ENCODE assay signal across 1 cellular context in the genomic region with DNA sequence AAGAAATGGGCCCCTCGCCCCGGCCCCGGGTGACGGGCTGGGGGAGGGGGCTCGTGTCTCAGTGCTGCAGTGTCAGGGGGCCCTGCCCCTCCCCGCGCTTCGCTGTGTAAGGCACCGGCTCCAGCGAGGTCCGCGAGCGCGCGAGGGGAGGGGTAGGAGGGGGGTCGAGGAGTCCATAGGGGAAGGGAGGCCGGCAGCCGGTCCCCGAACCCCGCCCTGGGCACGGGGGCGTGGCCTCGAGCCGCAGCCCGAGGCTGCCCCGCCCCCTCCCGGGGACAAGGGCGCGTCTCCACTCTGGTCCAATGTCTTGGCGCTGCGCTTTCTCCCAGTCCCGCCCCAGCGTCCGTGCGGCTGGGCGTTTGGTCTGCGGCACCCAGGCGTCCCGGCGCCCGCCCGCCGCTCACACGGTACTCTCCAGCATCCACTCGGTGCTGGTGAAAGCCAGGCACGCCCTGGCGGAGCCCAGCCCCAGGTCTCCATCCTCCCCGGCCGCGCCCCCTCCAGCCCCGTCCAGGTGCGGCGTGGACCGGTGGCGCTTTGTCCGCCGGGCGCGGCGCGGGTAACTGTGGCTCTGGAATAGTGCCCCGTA.
TF ChIP-seq lines count a peak whose summit lies in the region.

No MANE protein-coding gene starts in this region.

TF ChIP-seq in HEK293, 187 proteins besides CTCF, POLR2A, EP300 and RAD21 (continued from another document):
- TF ChIP-seq, protein P1, sequence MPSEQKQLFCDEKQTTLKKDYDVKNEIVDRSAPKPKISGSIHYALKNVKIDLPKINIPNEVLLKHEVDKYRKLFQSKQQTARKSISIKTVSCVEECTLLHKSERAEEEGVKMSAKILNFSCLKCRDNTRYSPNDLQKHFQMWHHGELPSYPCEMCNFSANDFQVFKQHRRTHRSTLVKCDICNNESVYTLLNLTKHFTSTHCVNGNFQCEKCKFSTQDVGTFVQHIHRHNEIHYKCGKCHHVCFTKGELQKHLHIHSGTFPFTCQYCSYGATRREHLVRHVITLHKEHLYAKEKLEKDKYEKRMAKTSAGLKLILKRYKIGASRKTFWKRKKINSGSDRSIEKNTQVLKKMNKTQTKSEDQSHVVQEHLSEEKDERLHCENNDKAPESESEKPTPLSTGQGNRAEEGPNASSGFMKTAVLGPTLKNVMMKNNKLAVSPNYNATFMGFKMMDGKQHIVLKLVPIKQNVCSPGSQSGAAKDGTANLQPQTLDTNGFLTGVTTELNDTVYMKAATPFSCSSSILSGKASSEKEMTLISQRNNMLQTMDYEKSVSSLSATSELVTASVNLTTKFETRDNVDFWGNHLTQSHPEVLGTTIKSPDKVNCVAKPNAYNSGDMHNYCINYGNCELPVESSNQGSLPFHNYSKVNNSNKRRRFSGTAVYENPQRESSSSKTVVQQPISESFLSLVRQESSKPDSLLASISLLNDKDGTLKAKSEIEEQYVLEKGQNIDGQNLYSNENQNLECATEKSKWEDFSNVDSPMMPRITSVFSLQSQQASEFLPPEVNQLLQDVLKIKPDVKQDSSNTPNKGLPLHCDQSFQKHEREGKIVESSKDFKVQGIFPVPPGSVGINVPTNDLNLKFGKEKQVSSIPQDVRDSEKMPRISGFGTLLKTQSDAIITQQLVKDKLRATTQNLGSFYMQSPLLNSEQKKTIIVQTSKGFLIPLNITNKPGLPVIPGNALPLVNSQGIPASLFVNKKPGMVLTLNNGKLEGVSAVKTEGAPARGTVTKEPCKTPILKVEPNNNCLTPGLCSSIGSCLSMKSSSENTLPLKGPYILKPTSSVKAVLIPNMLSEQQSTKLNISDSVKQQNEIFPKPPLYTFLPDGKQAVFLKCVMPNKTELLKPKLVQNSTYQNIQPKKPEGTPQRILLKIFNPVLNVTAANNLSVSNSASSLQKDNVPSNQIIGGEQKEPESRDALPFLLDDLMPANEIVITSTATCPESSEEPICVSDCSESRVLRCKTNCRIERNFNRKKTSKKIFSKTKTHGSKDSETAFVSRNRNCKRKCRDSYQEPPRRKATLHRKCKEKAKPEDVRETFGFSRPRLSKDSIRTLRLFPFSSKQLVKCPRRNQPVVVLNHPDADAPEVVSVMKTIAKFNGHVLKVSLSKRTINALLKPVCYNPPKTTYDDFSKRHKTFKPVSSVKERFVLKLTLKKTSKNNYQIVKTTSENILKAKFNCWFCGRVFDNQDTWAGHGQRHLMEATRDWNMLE (tag by site-specific recombination; conservative IDR thresholded peaks at IDR 0.05; ENCODE audit: low read depth), result no peak
- TF ChIP-seq KLF8 (tag by site-specific recombination; IDR thresholded peaks at IDR 0.05) (peak; percentile 63; the same call in 1 of the 2 replicates), KLF1 (tag by site-specific recombination; IDR thresholded peaks at IDR 0.05) (peak; percentile 48; the same call in 1 of the 2 replicates), ZNF776 (tag by site-specific recombination; IDR thresholded peaks at IDR 0.05; ENCODE audit: borderline replicate concordance) (no peak), KLF10 (tag by site-specific recombination; IDR thresholded peaks at IDR 0.05) (0 out of 2 replicates have a peak, but pooled peaks have one; percentile 29)
- TF ChIP-seq, protein P2, sequence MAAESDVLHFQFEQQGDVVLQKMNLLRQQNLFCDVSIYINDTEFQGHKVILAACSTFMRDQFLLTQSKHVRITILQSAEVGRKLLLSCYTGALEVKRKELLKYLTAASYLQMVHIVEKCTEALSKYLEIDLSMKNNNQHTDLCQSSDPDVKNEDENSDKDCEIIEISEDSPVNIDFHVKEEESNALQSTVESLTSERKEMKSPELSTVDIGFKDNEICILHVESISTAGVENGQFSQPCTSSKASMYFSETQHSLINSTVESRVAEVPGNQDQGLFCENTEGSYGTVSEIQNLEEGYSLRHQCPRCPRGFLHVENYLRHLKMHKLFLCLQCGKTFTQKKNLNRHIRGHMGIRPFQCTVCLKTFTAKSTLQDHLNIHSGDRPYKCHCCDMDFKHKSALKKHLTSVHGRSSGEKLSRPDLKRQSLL (tag by site-specific recombination; IDR thresholded peaks at IDR 0.05), result 0 out of 2 replicates have a peak, but pooled peaks have one; percentile 5
